In genomic region chr1:156083800-156084790, GRCh38 we compare ENCODE assay signal across 10 cellular contexts. TPM values are rescaled to one million over a fixed set of nuclear protein-coding genes. Genes with fewer than 3 reads are reported as not detected.
DNase-seq lines count a peak whose midpoint lies in the region; ATAC-seq and TF ChIP-seq lines count a peak whose summit lies in the region.
"Had no signal": no experiment of that assay in that cellular context is flagged by ENCODE, and none has a peak within 500 bp of the region (broad histone marks: within the 10 kb centered on the region; RNA-seq: fewer than 3 reads in every experiment).

No MANE protein-coding gene starts in this region.

- no peak overlapping the region for H2BK5ac ChIP-seq in neuronal stem cell (ENCODE audit: low read length)

- peaks cover 20 to 36% of the 10 kb centered on the region in 2 donors for H3K4me1 ChIP-seq in neuronal stem cell (ENCODE audit: control insufficient read depth in 2 of 2, insufficient read depth in 1 of 2, low read depth in 1 of 2, low read length in 2 of 2)

- no peak overlapping the region for H4K91ac ChIP-seq in neuronal stem cell (ENCODE audit: low read depth, low read length, poor library complexity)

- H3K23ac ChIP-seq in neuronal stem cell (ENCODE audit: low read depth, low read length, poor library complexity) = no peak overlapping the region

- H2BK120ac ChIP-seq in neuronal stem cell (ENCODE audit: low read depth, low read length) = no peak overlapping the region

- H3K27me3 Mint-ChIP-seq in T-helper 1 cell treated with Interleukin-12 subunit alpha and Interleukin-12 subunit beta and Interleukin-4 antibody, amounts not matched to agents 30 μg/mL and 1 μg/mL, for 36 hours (ENCODE audit: low read depth) = peaks cover 78% of the 10 kb centered on the region

- no peak overlapping the region for H3K9ac ChIP-seq in neuronal stem cell (ENCODE audit: low read depth, low read length, poor library complexity)

- no CpG with 5 or more reads among the region's 7 CpGs for WGBS in neuronal stem cell (ENCODE audit: extremely low coverage in 2 of 2, insufficient read length in 2 of 2, insufficient replicate concordance in 1 of 2), 2 donors

- no peaks in the 10 kb centered on the region for H3K79me1 ChIP-seq in neuronal stem cell (ENCODE audit: low read depth, low read length)

- H3K4me1 Mint-ChIP-seq in T-helper 1 cell treated with Interleukin-12 subunit alpha and Interleukin-12 subunit beta and Interleukin-4 antibody, amounts not matched to agents 30 μg/mL and 1 μg/mL, for 36 hours (ENCODE audit: low read depth) = peaks cover 8% of the 10 kb centered on the region

- no peak for ATAC-seq in GM21360 (IDR thresholded peaks at IDR 0.05; ENCODE audit: unreplicated experiment)

- peak overlapping the region; percentile 70 for H3K4me2 ChIP-seq in neuronal stem cell (ENCODE audit: insufficient read depth, low read length, poor library complexity, severe bottlenecking)

- H2BK12ac ChIP-seq in neuronal stem cell (ENCODE audit: low read length) = no peak overlapping the region

- H3K36me3 ChIP-seq in neuronal stem cell (replicated peaks in 1 of 2; ENCODE audit: control insufficient read depth in 2 of 2, insufficient read depth in 2 of 2, low read length in 2 of 2) = peaks cover 2 to 41% of the 10 kb centered on the region in 2 donors

- no peak overlapping the region for H3K4ac ChIP-seq in neuronal stem cell (ENCODE audit: low read length)

- no peak overlapping the region for H3K18ac ChIP-seq in neuronal stem cell (ENCODE audit: low read length)

- no peak overlapping the region for H2BK15ac ChIP-seq in neuronal stem cell (ENCODE audit: low read length)

- H3K4me3 ChIP-seq in dorsolateral prefrontal cortex (peak overlapping the region in 45 of 59 donors; percentile 70 to 92 (median 84)), neuronal stem cell (ENCODE audit: low read length in 2 of 2) (peak overlapping the region; percentile 97 to 99)

- no peaks in the 10 kb centered on the region for H3K9me3 ChIP-seq in neuronal stem cell (replicated peaks in 1 of 2; ENCODE audit: control insufficient read depth in 2 of 2, insufficient read depth in 1 of 2, low read depth in 1 of 2, low read length in 2 of 2)

- TF ChIP-seq CTCF in dorsolateral prefrontal cortex (IDR thresholded peaks at IDR 0.05 in 54 of 56, conservative IDR thresholded peaks at IDR 0.05 in 2 of 56; ENCODE audit: low read depth in 1 of 56, partially characterized antibody in 56 of 56) = no peak

- intact Hi-C loops in dorsolateral prefrontal cortex (cut with DNase I) = loop anchor here (2.0 kb wide), 2 partner anchors 29 to 63 kb away; partner anchors contain the start of genes LAMTOR2 (in 2 of the 2) and SSR2 (in 1 of the 2)

- H3K4me3 Mint-ChIP-seq in T-helper 1 cell treated with Interleukin-12 subunit alpha and Interleukin-12 subunit beta and Interleukin-4 antibody, amounts not matched to agents 30 μg/mL and 1 μg/mL, for 36 hours = peak overlapping the region; percentile 70

- no peak overlapping the region for H4K8ac ChIP-seq in neuronal stem cell (ENCODE audit: low read depth, low read length)

- H2AFZ ChIP-seq in neuronal stem cell (ENCODE audit: low read length) = no peak overlapping the region

- no peaks in the 10 kb centered on the region for H3K36me3 Mint-ChIP-seq in T-helper 1 cell treated with Interleukin-12 subunit alpha and Interleukin-12 subunit beta and Interleukin-4 antibody, amounts not matched to agents 30 μg/mL and 1 μg/mL, for 36 hours (ENCODE audit: low read depth)

- no peaks in the 10 kb centered on the region for H3K9me3 Mint-ChIP-seq in T-helper 1 cell treated with Interleukin-12 subunit alpha and Interleukin-12 subunit beta and Interleukin-4 antibody, amounts not matched to agents 30 μg/mL and 1 μg/mL, for 36 hours

- H2AK5ac ChIP-seq in neuronal stem cell (ENCODE audit: low read depth, low read length) = no peak overlapping the region

- H3K27me3 ChIP-seq in dorsolateral prefrontal cortex = no peaks in the 10 kb centered on the region
- no peaks in the 10 kb centered on the region for H3K27me3 ChIP-seq in neuronal stem cell (ENCODE audit: control insufficient read depth in 3 of 3, insufficient read depth in 3 of 3, low read depth in 1 of 3, low read length in 3 of 3)

- H3K14ac ChIP-seq in neuronal stem cell (ENCODE audit: low read length) = no peak overlapping the region

- H3K27ac Mint-ChIP-seq in T-helper 1 cell treated with Interleukin-12 subunit alpha and Interleukin-12 subunit beta and Interleukin-4 antibody, amounts not matched to agents 30 μg/mL and 1 μg/mL, for 36 hours = no peak overlapping the region

- H3K27ac ChIP-seq in dorsolateral prefrontal cortex (no peak overlapping the region), neuronal stem cell (replicated peaks; ENCODE audit: low read length) (peak overlapping the region; percentile 59)

- DNase-seq in T-helper 1 cell = no peak
- peak; percentile 29 for DNase-seq in NCI-H69 (lab: John Stamatoyannopoulos, UW)
- no peak for DNase-seq in dorsolateral prefrontal cortex
- no peak for DNase-seq in neuronal stem cell (ENCODE audit: low spot score)
- no peak for DNase-seq in DMS53 treated with DMSO at 0.1 percent for 48 hours (lab: John Stamatoyannopoulos, UW; ENCODE audit: unreplicated experiment)
- no peak for DNase-seq in dedifferentiated amniotic fluid mesenchymal stem cell (ENCODE audit: extremely low spot score)
- DNase-seq: aorta, NCI-H2227 treated with DMSO at 0.1 percent for 48 hours had no signal

RNA-seq across cellular contexts. Expression of gene MEX3A, which starts 1.8 kb away (rescaled TPM):
- total RNA-seq in dorsolateral prefrontal cortex = 1 to 10 TPM in 84 of 120 experiments, under 1 TPM in 36; 0.44 to 4.6 (median 1.3) TPM
- polyA plus RNA-seq in neuronal stem cell (2013, experiment 1 of 2) = 72.9 TPM
- 75.1 TPM for polyA plus RNA-seq in neuronal stem cell (2013, experiment 2 of 2)

RNA-seq across cellular contexts. Expression of gene RAB25, which starts 23.1 kb away (rescaled TPM):
- 1 to 10 TPM in 44 of 120 experiments, under 1 TPM in 36, not detected in 40; 0.44 to 3.3 (median 1.0) TPM for total RNA-seq in dorsolateral prefrontal cortex
- polyA plus RNA-seq in neuronal stem cell (2013, experiment 1 of 2) = 3.3 TPM
- polyA plus RNA-seq in neuronal stem cell (2013, experiment 2 of 2) = 3.4 TPM
- total RNA-seq: aorta had no signal

RNA-seq across cellular contexts. Expression of gene LAMTOR2, which starts 29.5 kb away (rescaled TPM):
- 10 to 100 TPM; 26.8 to 59.6 (median 43.5) TPM for total RNA-seq in dorsolateral prefrontal cortex
- 81.9 TPM for polyA plus RNA-seq in neuronal stem cell (2013, experiment 1 of 2)
- polyA plus RNA-seq in neuronal stem cell (2013, experiment 2 of 2) = 81.2 TPM

RNA-seq across cellular contexts. Expression of gene LMNA, which starts 30.4 kb away (rescaled TPM):
- 100 to 1,000 TPM in 10 of 120 experiments, 10 to 100 TPM in 110; 32.8 to 189 (median 59.9) TPM for total RNA-seq in dorsolateral prefrontal cortex
- 28.6 TPM for polyA plus RNA-seq in neuronal stem cell (2013, experiment 1 of 2)
- 29.9 TPM for polyA plus RNA-seq in neuronal stem cell (2013, experiment 2 of 2)

RNA-seq across cellular contexts. Expression of gene UBQLN4, which starts 30.5 kb away (rescaled TPM):
- total RNA-seq in dorsolateral prefrontal cortex = 10 to 100 TPM; 43.3 to 88.3 (median 64.8) TPM
- 54.3 TPM for polyA plus RNA-seq in neuronal stem cell (2013, experiment 1 of 2)
- 51.2 TPM for polyA plus RNA-seq in neuronal stem cell (2013, experiment 2 of 2)
